ENCODE assay signal across 21 cellular contexts in the genomic region with DNA sequence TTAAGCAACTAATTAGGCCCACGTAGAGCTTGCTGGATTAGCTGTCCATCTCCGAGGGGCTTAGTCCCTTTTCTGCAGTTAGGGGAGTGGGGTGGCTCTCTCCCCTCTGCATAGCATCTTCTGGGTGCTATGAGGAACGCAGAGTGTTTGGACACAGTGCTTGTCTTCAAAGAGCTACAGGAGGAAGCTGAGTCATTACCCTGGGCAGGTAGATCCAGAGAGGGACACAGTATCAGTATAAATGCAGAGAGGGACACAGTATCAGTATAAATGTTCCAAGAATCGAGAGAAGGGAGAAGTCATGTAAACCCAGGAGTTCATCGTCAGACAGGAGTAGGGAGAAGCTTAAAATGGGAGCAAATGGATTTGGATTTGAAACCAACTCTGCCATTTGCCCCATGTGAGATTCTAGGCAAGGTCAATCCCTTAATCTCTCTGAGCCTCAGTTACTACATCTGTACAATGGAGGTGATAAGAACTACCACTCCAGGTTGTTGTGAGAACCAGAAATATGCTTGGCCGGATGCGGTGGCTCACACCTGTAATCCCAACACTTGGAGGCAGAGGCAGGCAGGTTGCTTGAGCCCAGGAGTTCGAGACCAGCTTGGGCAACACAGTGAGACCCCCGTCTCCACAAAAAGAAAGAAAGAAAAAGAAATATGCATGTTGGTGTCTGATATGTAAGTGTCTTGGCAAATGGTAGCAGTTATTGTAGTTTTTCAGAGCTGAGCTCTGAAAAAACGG. TPM values are rescaled to one million over a fixed set of nuclear protein-coding genes. Genes with fewer than 3 reads are reported as not detected.
A peak's percentile ranks its signal among the peaks of the same experiment; 100 is the strongest.
DNase-seq lines count a peak whose midpoint lies in the region; FAIRE-seq and TF ChIP-seq lines count a peak whose summit lies in the region.
"Had no signal": no experiment of that assay in that cellular context is flagged by ENCODE, and none has a peak within 500 bp of the region (broad histone marks: within the 10 kb centered on the region; RNA-seq: fewer than 3 reads in every experiment).

No MANE protein-coding gene starts in this region.

- CTCF ChIA-PET in PC-9 (lab: Charles Lee) = interaction anchor here (0.5 to 0.7 kb wide), 2 partner anchors 13 to 404 kb away, joined by 3 read pairs; no protein-coding TSS in a partner anchor

- H4K20me1 ChIP-seq in astrocyte (ENCODE audit: insufficient read depth, low read length) (no peaks in the 10 kb centered on the region), PC-9 (ENCODE audit: insufficient read depth) (0 out of 2 replicates have a peak, but pooled peaks cover 3% of the 10 kb centered on the region)

- no peak overlapping the region for H3K27ac Mint-ChIP-seq in astrocyte (ENCODE audit: unreplicated experiment)
- peak overlapping the region; percentile 18 for H3K27ac Mint-ChIP-seq in endodermal cell

- H3K4me3 ChIP-seq in HUES64 (ENCODE audit: low read length) (no peak overlapping the region), astrocyte (ENCODE audit: insufficient read depth, low read depth, low read length) (no peak overlapping the region), endodermal cell (ENCODE audit: low read length) (no peak overlapping the region), neuronal stem cell (ENCODE audit: low read length in 2 of 2) (peak overlapping the region in 1 of 2 donors; percentile 4), PC-9 (no peak overlapping the region)
- H3K4me3 ChIP-seq: HAP-1 had no signal

- H3K4me3 Mint-ChIP-seq in astrocyte (ENCODE audit: unreplicated experiment) (no peak overlapping the region), endodermal cell (no peak overlapping the region)
- H3K4me3 Mint-ChIP-seq: CD14-positive monocyte had no signal

- H3K79me2 ChIP-seq in astrocyte (ENCODE audit: insufficient read depth, low read length) (no peaks in the 10 kb centered on the region), PC-9 (ENCODE audit: low read depth) (no peaks in the 10 kb centered on the region)

- H3K36me3 Mint-ChIP-seq in astrocyte (ENCODE audit: low read depth, unreplicated experiment) = no peaks in the 10 kb centered on the region
- no peaks in the 10 kb centered on the region for H3K36me3 Mint-ChIP-seq in endodermal cell (ENCODE audit: low read depth)

- H2BK12ac ChIP-seq in neuronal stem cell (ENCODE audit: low read length) = no peak overlapping the region

- H3K9ac ChIP-seq in HUES64 (ENCODE audit: low read depth, low read length) (0 out of 2 replicates have a peak overlapping the region, but pooled peaks have one; percentile 26), astrocyte (ENCODE audit: low read length) (no peak overlapping the region), endodermal cell (ENCODE audit: extremely low read depth, low read length, poor library complexity, severe bottlenecking) (no peak overlapping the region), neuronal stem cell (ENCODE audit: low read depth, low read length, poor library complexity) (no peak overlapping the region)
- H3K9ac ChIP-seq: SK-N-SH had no signal

- no peak overlapping the region for H2AK5ac ChIP-seq in neuronal stem cell (ENCODE audit: low read depth, low read length)

- peaks cover 2% of the 10 kb centered on the region for H3K79me1 ChIP-seq in neuronal stem cell (ENCODE audit: low read depth, low read length)

- no peak overlapping the region for H3K23ac ChIP-seq in neuronal stem cell (ENCODE audit: low read depth, low read length, poor library complexity)

- H3K9me3 ChIP-seq in HUES64 (ENCODE audit: insufficient read depth, low read depth, low read length) = no peaks in the 10 kb centered on the region
- no peaks in the 10 kb centered on the region for H3K9me3 ChIP-seq in astrocyte (ENCODE audit: insufficient read depth, low read depth, low read length)
- H3K9me3 ChIP-seq in endodermal cell (ENCODE audit: control insufficient read depth, low read length) = no peaks in the 10 kb centered on the region
- H3K9me3 ChIP-seq in neuronal stem cell (replicated peaks in 1 of 2; ENCODE audit: control insufficient read depth in 2 of 2, insufficient read depth in 1 of 2, low read depth in 1 of 2, low read length in 2 of 2) = no peaks in the 10 kb centered on the region
- no peaks in the 10 kb centered on the region for H3K9me3 ChIP-seq in PC-9 (ENCODE audit: insufficient read depth, low read depth)
- H3K9me3 ChIP-seq: HAP-1, SK-N-SH had no signal

- no peaks in the 10 kb centered on the region for H3K9me2 ChIP-seq in PC-9 (ENCODE audit: insufficient read depth)
- H3K9me2 ChIP-seq: SK-N-SH had no signal

- peak overlapping the region; percentile 92 for H3K27ac ChIP-seq in HUES64 (ENCODE audit: low read depth, low read length)
- no peak overlapping the region for H3K27ac ChIP-seq in astrocyte (ENCODE audit: low read depth, low read length)
- peak overlapping the region; percentile 97 for H3K27ac ChIP-seq in endodermal cell (ENCODE audit: low read depth, low read length)
- peak overlapping the region; percentile 88 for H3K27ac ChIP-seq in neuronal stem cell (replicated peaks; ENCODE audit: low read length)
- H3K27ac ChIP-seq in PC-9 = no peak overlapping the region

- POLR2A ChIA-PET in PC-9 (lab: Charles Lee; ENCODE audit: unreplicated experiment) = interaction anchor here (0.6 to 0.8 kb wide), 2 partner anchors 618 to 1164 kb away, joined by 3 to 10 read pairs; no protein-coding TSS in a partner anchor

- no peak overlapping the region for H2BK120ac ChIP-seq in neuronal stem cell (ENCODE audit: low read depth, low read length)

- no TSS peak for BruUV-seq in PC-9 (replicated peaks; lab: Mats Ljungman, UMichigan)

- H3K4me1 Mint-ChIP-seq in astrocyte (ENCODE audit: low read depth, unreplicated experiment) = peaks cover 5% of the 10 kb centered on the region
- peaks cover 7% of the 10 kb centered on the region for H3K4me1 Mint-ChIP-seq in endodermal cell

- 85% methylated on average over 10 of the region's 10 CpGs for WGBS in HUES64
- 88 to 93% methylated on average over 6 to 10 of the region's 10 CpGs for WGBS in endodermal cell (ENCODE audit: insufficient coverage in 1 of 2, insufficient read length in 1 of 2), 2 experiments
- no CpG with 5 or more reads among the region's 10 CpGs for WGBS in neuronal stem cell (ENCODE audit: extremely low coverage in 2 of 2, insufficient read length in 2 of 2, insufficient replicate concordance in 1 of 2), 2 donors

- no peak overlapping the region for H3K4ac ChIP-seq in neuronal stem cell (ENCODE audit: low read length)

- H3K36me3 ChIP-seq in HUES64 (ENCODE audit: insufficient read depth, low read length) (no peaks in the 10 kb centered on the region), astrocyte (ENCODE audit: insufficient read depth, low read length) (no peaks in the 10 kb centered on the region), endodermal cell (ENCODE audit: control insufficient read depth, insufficient read depth, low read length) (no peaks in the 10 kb centered on the region), neuronal stem cell (replicated peaks in 1 of 2; ENCODE audit: control insufficient read depth in 2 of 2, insufficient read depth in 2 of 2, low read length in 2 of 2) (no peaks in the 10 kb centered on the region), PC-9 (ENCODE audit: low read depth) (no peaks in the 10 kb centered on the region)
- H3K36me3 ChIP-seq: HAP-1 had no signal

- 0 out of 2 replicates have a peak, but pooled peaks cover 4% of the 10 kb centered on the region for H3F3A ChIP-seq in PC-9 (ENCODE audit: insufficient read depth, low read depth)

- no peak overlapping the region for H4K91ac ChIP-seq in neuronal stem cell (ENCODE audit: low read depth, low read length, poor library complexity)

- no peak overlapping the region for H3K4me2 ChIP-seq in astrocyte (ENCODE audit: low read length)
- H3K4me2 ChIP-seq in neuronal stem cell (ENCODE audit: insufficient read depth, low read length, poor library complexity, severe bottlenecking) = no peak overlapping the region
- no peak overlapping the region for H3K4me2 ChIP-seq in PC-9
- H3K4me2 ChIP-seq: SK-N-SH had no signal

- DNase-seq in astrocyte (ENCODE audit: low read depth) (no peak), endodermal cell (no peak), neuronal stem cell (ENCODE audit: low spot score) (no peak), NCI-H2081 (lab: John Stamatoyannopoulos, UW) (no peak), PC-9 (no peak)
- DNase-seq in activated CD8-positive, alpha-beta memory T cell treated with anti-CD3 and anti-CD28 coated beads, Interleukin-2, amount 50 U/mL, for 48 hours = no peak
- DNase-seq: ACHN, AML-193, COR-L47, KG1, NCI-H1092, NCI-H524, SHP77, SK-N-SH had no signal

- no peak overlapping the region for H2BK15ac ChIP-seq in neuronal stem cell (ENCODE audit: low read length)

- H2AFZ ChIP-seq in astrocyte (ENCODE audit: low read depth, low read length) (peak overlapping the region; percentile 41), neuronal stem cell (ENCODE audit: low read length) (peak overlapping the region; percentile 83), PC-9 (no peak overlapping the region)

- H3K27me3 Mint-ChIP-seq in astrocyte (ENCODE audit: low read depth, unreplicated experiment) (peaks cover 8% of the 10 kb centered on the region), endodermal cell (ENCODE audit: insufficient read depth) (no peaks in the 10 kb centered on the region)

- FAIRE-seq in astrocyte (lab: Jason Lieb, UNC) = no peak
- FAIRE-seq: GM19239, RCC 7860 had no signal

- H2BK5ac ChIP-seq in neuronal stem cell (ENCODE audit: low read length) = no peak overlapping the region

- peak overlapping the region; percentile 36 for H3K18ac ChIP-seq in neuronal stem cell (ENCODE audit: low read length)

- peaks cover 13% of the 10 kb centered on the region for H3K4me1 ChIP-seq in HUES64 (ENCODE audit: insufficient read depth, low read length)
- H3K4me1 ChIP-seq in astrocyte (ENCODE audit: insufficient read depth, low read length) = peaks cover 7% of the 10 kb centered on the region
- H3K4me1 ChIP-seq in endodermal cell (ENCODE audit: control insufficient read depth, insufficient read depth, low read length) = no peaks in the 10 kb centered on the region
- peaks cover 12 to 19% of the 10 kb centered on the region in 2 donors for H3K4me1 ChIP-seq in neuronal stem cell (ENCODE audit: control insufficient read depth in 2 of 2, insufficient read depth in 1 of 2, low read depth in 1 of 2, low read length in 2 of 2)
- no peaks in the 10 kb centered on the region for H3K4me1 ChIP-seq in PC-9 (replicated peaks; ENCODE audit: insufficient read depth)

- H3K27me3 ChIP-seq in HUES64 (ENCODE audit: insufficient read depth, low read length) = no peaks in the 10 kb centered on the region
- no peaks in the 10 kb centered on the region for H3K27me3 ChIP-seq in astrocyte (ENCODE audit: insufficient read depth, low read length)
- no peaks in the 10 kb centered on the region for H3K27me3 ChIP-seq in endodermal cell (ENCODE audit: control insufficient read depth, insufficient read depth, low read length, poor library complexity, severe bottlenecking)
- H3K27me3 ChIP-seq in neuronal stem cell (ENCODE audit: control insufficient read depth in 3 of 3, insufficient read depth in 3 of 3, low read depth in 1 of 3, low read length in 3 of 3) = no peaks in the 10 kb centered on the region
- H3K27me3 ChIP-seq in PC-9 (ENCODE audit: insufficient read depth, low read depth) = no peaks in the 10 kb centered on the region

- H4K8ac ChIP-seq in neuronal stem cell (ENCODE audit: low read depth, low read length) = no peak overlapping the region

- TF ChIP-seq CTCF in astrocyte (IDR thresholded peaks at IDR 0.05; ENCODE audit: insufficient read depth, low read depth, low read length) = no peak
- no peak for TF ChIP-seq CTCF in endodermal cell (conservative IDR thresholded peaks at IDR 0.05)
- no peak for TF ChIP-seq CTCF in PC-9 (conservative IDR thresholded peaks at IDR 0.05)

- no peaks in the 10 kb centered on the region for H3K9me3 Mint-ChIP-seq in astrocyte (ENCODE audit: unreplicated experiment)
- H3K9me3 Mint-ChIP-seq in endodermal cell = no peaks in the 10 kb centered on the region

- intact Hi-C loops in PC-9 (cut with micrococcal nuclease; ENCODE audit: unreplicated experiment) = loop anchor here (5.0 kb wide), 2 partner anchors 70 to 790 kb away; no protein-coding TSS in a partner anchor

- H3K14ac ChIP-seq in neuronal stem cell (ENCODE audit: low read length) = no peak overlapping the region

RNA-seq across cellular contexts. Expression of a gene that starts 5.5 kb away (rescaled TPM):
- polyA plus RNA-seq in HUES64 (2013, experiment 1 of 2) = not detected
- polyA plus RNA-seq in HUES64 (2013, experiment 2 of 2) = not detected
- total RNA-seq in astrocyte (not detected in 2 replicates), endodermal cell (not detected), PC-9 (2021) (not detected in 2 replicates)
- 0.78 TPM for polyA plus RNA-seq in endodermal cell (2013, experiment 1 of 2)
- not detected for polyA plus RNA-seq in endodermal cell (2013, experiment 2 of 2)
- 0.96 TPM for polyA plus RNA-seq in neuronal stem cell (2013, experiment 1 of 2)
- polyA plus RNA-seq in neuronal stem cell (2013, experiment 2 of 2) = 1.8 TPM
- total RNA-seq: HT1080, M059J had no signal
- polyA plus RNA-seq: CD14-positive monocyte, SK-N-SH had no signal

RNA-seq across cellular contexts. Expression of a gene that starts 22.3 kb away (rescaled TPM):
- 52.0 TPM for polyA plus RNA-seq in HUES64 (2013, experiment 1 of 2)
- polyA plus RNA-seq in HUES64 (2013, experiment 2 of 2) = 52.9 TPM
- 39.4 and 41.2 TPM in 2 replicates for total RNA-seq in astrocyte
- total RNA-seq in endodermal cell = 10 to 100 TPM; 44.4 to 49.9 TPM
- polyA plus RNA-seq in endodermal cell (2013, experiment 1 of 2) = 60.3 TPM
- 61.4 TPM for polyA plus RNA-seq in endodermal cell (2013, experiment 2 of 2)
- 66.5 TPM for polyA plus RNA-seq in neuronal stem cell (2013, experiment 1 of 2)
- polyA plus RNA-seq in neuronal stem cell (2013, experiment 2 of 2) = 66.4 TPM
- 44.6 and 65.7 TPM in 2 replicates for total RNA-seq in PC-9 (2021)

Comparison
In these comparisons a context has a peak if more than half of its experiments do, and no peak if none do; other contexts are left out.
1. H3K27ac ChIP-seq: peak in HUES64 (single experiment), endodermal cell (single experiment) and neuronal stem cell (single experiment); none in astrocyte (single experiment) and PC-9 (single experiment).